ENCODE assay signal across 1 cellular context in genomic region chr18:31197676-31198075, GRCh38.
TF ChIP-seq lines count a peak whose summit lies in the region.

No MANE protein-coding gene starts in this region.

TF ChIP-seq in GM12878, 131 proteins besides CTCF, POLR2A, EP300 and RAD21 (continued from another document):
- peak; percentile 32; the same call in 1 of the 2 replicates for TF ChIP-seq RUNX3 (IDR thresholded peaks at IDR 0.05; ENCODE audit: low read length)
- no peak for TF ChIP-seq RCOR1 (conservative IDR thresholded peaks at IDR 0.05; ENCODE audit: low read depth, low read length)
